In the genomic region with DNA sequence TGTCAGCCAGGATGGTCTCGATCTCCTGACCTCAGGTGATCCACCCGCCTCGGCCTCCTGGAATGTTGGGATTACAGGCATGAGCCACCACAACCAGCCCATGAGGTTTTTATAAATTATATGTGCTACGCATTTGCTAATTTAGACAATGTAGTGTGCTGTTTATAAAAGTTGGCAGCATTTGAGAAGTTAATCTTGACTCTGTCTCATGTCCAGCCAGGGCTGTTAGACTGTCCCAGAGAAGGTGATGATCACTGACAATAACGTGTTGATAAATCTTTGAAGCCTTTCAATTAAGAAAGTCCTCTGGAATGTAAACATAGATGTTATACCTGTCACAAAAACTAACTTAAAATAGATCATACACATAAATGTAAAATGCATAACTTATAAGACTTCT, we compare ENCODE assay signal across 8 cellular contexts.
"Had no signal": no experiment of that assay in that cellular context is flagged by ENCODE, and none has a peak within 500 bp of the region (broad histone marks: within the 10 kb centered on the region; RNA-seq: fewer than 3 reads in every experiment).

No MANE protein-coding gene starts in this region.

- ATAC-seq: GM12878 had no signal

- H3K4me3 ChIP-seq: GM12878 had no signal

- FAIRE-seq: G401.6, GM12878, GM12891, GM12892, GM18507, GM19239 had no signal

- DNase-seq: GDM1, GF-D8 had no signal
